1 cellular context compared by ENCODE assay signal in the genomic region with DNA sequence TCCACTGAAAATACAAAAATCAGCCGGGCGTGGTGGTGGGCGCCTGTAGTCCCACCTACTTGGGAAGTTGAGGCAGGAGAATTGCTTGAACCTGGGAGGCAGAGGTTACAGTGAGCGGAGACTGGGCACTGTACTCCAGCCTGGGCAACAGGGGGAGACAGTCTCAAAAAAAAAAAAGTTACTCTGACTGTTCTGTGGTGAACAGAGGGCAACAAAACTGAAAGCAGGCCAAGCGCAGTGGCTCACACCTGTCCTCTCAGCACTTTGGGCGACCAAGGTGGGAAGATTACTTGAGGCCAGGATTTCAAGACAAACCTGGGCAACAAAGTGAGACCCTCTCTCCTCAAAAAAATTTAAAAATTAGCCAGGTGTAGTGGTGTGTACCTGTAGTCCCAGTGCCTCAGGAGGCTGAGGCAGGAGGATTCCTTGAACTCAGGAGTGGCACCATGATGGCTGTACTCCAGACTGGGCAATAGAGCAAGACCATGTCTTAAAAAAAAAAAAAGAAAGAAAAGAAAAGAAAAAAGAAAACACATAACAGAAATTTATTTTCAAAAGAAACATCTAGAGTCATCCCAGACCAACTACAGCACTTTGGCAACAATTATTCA.
TF ChIP-seq lines count a peak whose summit lies in the region.

No MANE protein-coding gene starts in this region.

TF ChIP-seq in IMR-90, 13 proteins besides CTCF, POLR2A, EP300 and RAD21:
- TF ChIP-seq NFE2L2 (IDR thresholded peaks at IDR 0.05; ENCODE audit: low read depth, low read length) = no peak
